Comparison of ENCODE assay signal across 8 cellular contexts in the genomic region with DNA sequence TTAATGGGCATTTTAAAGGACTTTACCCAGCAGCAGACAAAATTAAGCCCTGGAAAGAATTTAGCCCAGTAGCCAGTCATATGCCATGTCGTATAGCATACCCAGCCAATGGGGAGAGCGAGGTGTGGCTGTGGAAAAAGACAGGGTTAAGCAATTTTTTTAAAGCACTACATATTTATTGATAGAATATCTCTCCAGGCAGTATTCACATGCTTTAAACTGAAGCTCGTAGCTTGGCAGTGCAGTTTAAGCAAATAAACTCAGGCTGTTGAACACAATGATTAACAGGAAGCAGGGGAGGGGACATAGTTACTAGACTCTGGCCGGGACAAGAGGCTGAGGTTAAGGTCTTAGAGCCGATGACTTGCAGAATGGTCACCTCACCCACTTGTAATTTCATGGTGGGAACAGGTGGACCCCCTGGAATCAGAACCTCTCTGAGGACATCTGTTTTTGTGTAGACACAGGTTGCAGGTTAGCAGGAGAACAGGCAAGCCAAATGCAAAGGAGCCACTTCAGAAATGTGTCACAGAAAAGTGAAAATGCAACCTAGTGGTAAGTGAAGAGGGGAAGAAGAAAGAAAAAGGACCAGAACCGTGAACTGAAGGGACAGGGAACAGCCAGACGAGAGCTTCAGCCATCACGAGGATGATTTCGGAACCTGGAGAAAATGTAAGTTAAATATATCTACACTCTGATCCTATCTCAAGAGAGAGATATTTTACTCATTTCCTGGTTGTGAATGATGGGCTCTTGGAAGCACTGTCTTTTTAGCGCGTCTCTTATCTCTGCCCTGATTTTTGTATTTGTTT. TPM values are rescaled to one million over a fixed set of nuclear protein-coding genes. Genes with fewer than 3 reads are reported as not detected.
DNase-seq lines count a peak whose midpoint lies in the region; FAIRE-seq and TF ChIP-seq lines count a peak whose summit lies in the region.

No MANE protein-coding gene starts in this region.

- H3K4me3 ChIP-seq in HAP-1, result peak overlapping the region; percentile 15
- H3K4me3 ChIP-seq in MG63, result peak overlapping the region; percentile 36
- H3K4me3 ChIP-seq in sigmoid colon, result peak overlapping the region in 3 of 4 donors; percentile 3 to 27 (median 20)

- H3K36me3 ChIP-seq in HAP-1 (replicated peaks) (no peaks in the 10 kb centered on the region), MG63 (no peaks in the 10 kb centered on the region), sigmoid colon (peaks cover 0 to 7% (median 0%) of the 10 kb centered on the region in 4 donors)

- peak; percentile 80 for FAIRE-seq in GM18507 (lab: Jason Lieb, UNC)

- peak in 1 of 2 donors; percentile 12 for TF ChIP-seq POLR2A in sigmoid colon (IDR thresholded peaks at IDR 0.05)

- no peaks in the 10 kb centered on the region for H3K27me3 ChIP-seq in HAP-1 (ENCODE audit: low read depth)
- H3K27me3 ChIP-seq in MG63, result no peaks in the 10 kb centered on the region
- no peaks in the 10 kb centered on the region for H3K27me3 ChIP-seq in sigmoid colon

- no peaks in the 10 kb centered on the region for H3K9me3 ChIP-seq in HAP-1
- no peaks in the 10 kb centered on the region for H3K9me3 ChIP-seq in MG63
- H3K9me3 ChIP-seq in sigmoid colon, result no peaks in the 10 kb centered on the region

- peak overlapping the region; percentile 2 to 63 (median 12) for H3K27ac ChIP-seq in sigmoid colon

- intact Hi-C loops in sigmoid colon (cut with DNase I) (no loop called here), head of caudate nucleus (cut with DNase I) (no loop called here)

- in situ Hi-C loops in HAP-1 (cut with MboI; ENCODE audit: low sequenced_read_pairs), result no loop called here

- WGBS in sigmoid colon, 2 donors, result 12 to 15% methylated on average over 11 of the region's 11 CpGs

- no peak for TF ChIP-seq CTCF in sigmoid colon (IDR thresholded peaks at IDR 0.05)

- TF ChIP-seq EP300 in sigmoid colon (IDR thresholded peaks at IDR 0.05), result no peak

- DNase-seq in GM18507 (ENCODE audit: extremely low spot score, insufficient read length, low read depth) (no peak), HAP-1 (ENCODE audit: low spot score in 2 of 2) (peak in 1 of 2 experiments; percentile 14), MG63 (peak; percentile 84), germinal center (ENCODE audit: low spot score) (peak; percentile 33), sigmoid colon (no peak), head of caudate nucleus (no peak)
- DNase-seq in activated CD4-positive, alpha-beta T cell treated with anti-CD3 and anti-CD28 coated beads, Interleukin-2, amount 50 U/mL, for 48 hours, result peak; percentile 12 to 26
- no peak for DNase-seq in stimulated activated CD4-positive, alpha-beta T cell treated with anti-CD3 and anti-CD28 coated beads, Interleukin-15, amount 100 ng/mL, for 24 hours

- H3K4me1 ChIP-seq in HAP-1, result peaks cover 14% of the 10 kb centered on the region
- H3K4me1 ChIP-seq in sigmoid colon, result peaks cover 0 to 5% (median 0%) of the 10 kb centered on the region in 4 donors

RNA-seq across cellular contexts. Expression of a gene that starts 7.2 kb away (rescaled TPM):
- 5.6 and 6.4 TPM in 2 replicates for total RNA-seq in MG63 (2014; rRNA removed; shearing (Covaris generic); ENCODE audit: low replicate concordance)
- 10 to 100 TPM; 13.2 to 26.9 (median 15.9) TPM for total RNA-seq in sigmoid colon
- polyA plus RNA-seq in sigmoid colon, result 1 to 10 TPM; 2.4 to 5.3 (median 4.6) TPM

Comparison
In these comparisons a context has a peak if more than half of its experiments do, and no peak if none do; other contexts are left out.
1. DNase-seq: peak in MG63 (single experiment), activated CD4-positive, alpha-beta T cell treated with anti-CD3 and anti-CD28 coated beads, Interleukin-2, amount 50 U/mL, for 48 hours (2 of 2) and germinal center (single experiment); none in GM18507 (single experiment), sigmoid colon (single experiment), stimulated activated CD4-positive, alpha-beta T cell treated with anti-CD3 and anti-CD28 coated beads, Interleukin-15, amount 100 ng/mL, for 24 hours (single experiment) and head of caudate nucleus (0 of 42).
2. Peak in every context shown above with its lines, with median percentiles within 50 percentile points of each other: H3K4me3 ChIP-seq.